Comparison of ENCODE assay signal across 14 cellular contexts in genomic region chr17:73325527-73325842, GRCh38. TPM values are rescaled to one million over a fixed set of nuclear protein-coding genes. Genes with fewer than 3 reads are reported as not detected.
DNase-seq lines count a peak whose midpoint lies in the region; ATAC-seq and TF ChIP-seq lines count a peak whose summit lies in the region.
"Had no signal": no experiment of that assay in that cellular context is flagged by ENCODE, and none has a peak within 500 bp of the region (broad histone marks: within the 10 kb centered on the region; RNA-seq: fewer than 3 reads in every experiment).

No MANE protein-coding gene starts in this region.

- H4K20me1 ChIP-seq in fibroblast of lung (ENCODE audit: control insufficient read depth, extremely low read depth, insufficient read depth, low read length) = no peaks in the 10 kb centered on the region

- H3K4me3 ChIP-seq in AG04450 (ENCODE audit: low read depth, low read length) (no peak overlapping the region), NB4 (ENCODE audit: low read depth, low read length) (no peak overlapping the region), fibroblast of lung (replicated peaks in 1 of 4; ENCODE audit: control extremely low read depth in 1 of 4, insufficient read depth in 1 of 4, low read depth in 3 of 4, low read length in 4 of 4) (no peak overlapping the region)
- H3K4me3 ChIP-seq: suprapubic skin had no signal

- no peak overlapping the region for H2AFZ ChIP-seq in fibroblast of lung (ENCODE audit: low read length)

- ATAC-seq in GM18861 (IDR thresholded peaks at IDR 0.05; ENCODE audit: unreplicated experiment) = no peak
- ATAC-seq in GM19395 (IDR thresholded peaks at IDR 0.05; ENCODE audit: unreplicated experiment) = no peak
- ATAC-seq: T-helper 17 cell had no signal

- CTCF ChIA-PET in AG04450 (lab: Charles Lee) = interaction anchor here (1.0 to 1.6 kb wide), 2 partner anchors 17 to 44 kb away, joined by 3 to 14 read pairs; no protein-coding TSS in a partner anchor

- no peaks in the 10 kb centered on the region for H3K27me3 ChIP-seq in AG04450 (ENCODE audit: control insufficient read depth, insufficient read depth, low read length)
- H3K27me3 ChIP-seq in fibroblast of lung (ENCODE audit: control insufficient read depth, insufficient read depth, low read length) = peaks cover 3% of the 10 kb centered on the region
- H3K27me3 ChIP-seq: suprapubic skin had no signal

- peaks cover 5% of the 10 kb centered on the region for H3K4me1 ChIP-seq in fibroblast of lung (ENCODE audit: control insufficient read depth, extremely low read depth, insufficient read depth, low read length)

- H3K36me3 ChIP-seq in fibroblast of lung (ENCODE audit: control insufficient read depth, insufficient read depth, low read length) = no peaks in the 10 kb centered on the region
- H3K36me3 ChIP-seq: suprapubic skin had no signal

- no peak overlapping the region for H3K4me2 ChIP-seq in fibroblast of lung (ENCODE audit: extremely low read depth, insufficient read depth, low read length)
- H3K4me2 ChIP-seq: KMS-11 had no signal

- peak overlapping the region; percentile 59 to 91 (median 83) for H3K27ac Mint-ChIP-seq in nephron
- H3K27ac Mint-ChIP-seq: T-helper 17 cell had no signal

- POLR2A ChIA-PET in AG04450 (lab: Yijun Ruan, JAX) = interaction anchor here (1.1 kb wide), 1 partner anchor 15 kb away, joined by 3 read pairs; no protein-coding TSS in a partner anchor

- H3K9ac ChIP-seq in fibroblast of lung (ENCODE audit: insufficient read depth, low read length) = no peak overlapping the region
- H3K9ac ChIP-seq: KMS-11 had no signal

- H3K79me2 ChIP-seq in fibroblast of lung (ENCODE audit: control insufficient read depth, insufficient read depth, low read length) = no peaks in the 10 kb centered on the region

- peaks cover 51% of the 10 kb centered on the region for H3K4me1 Mint-ChIP-seq in nephron
- H3K4me1 Mint-ChIP-seq: T-helper 17 cell had no signal

- H3K27ac ChIP-seq in AG04450 (ENCODE audit: low read depth, low read length) = peak overlapping the region; percentile 21
- no peak overlapping the region for H3K27ac ChIP-seq in fibroblast of lung (ENCODE audit: insufficient read depth, low read length)
- H3K27ac ChIP-seq: KMS-11 had no signal

- peaks cover 3% of the 10 kb centered on the region for H3K27me3 Mint-ChIP-seq in nephron (ENCODE audit: low read depth)

- TF ChIP-seq POLR2A in NB4 (IDR thresholded peaks at IDR 0.05; ENCODE audit: extremely low read depth, insufficient read length) = no peak

- H3K9me3 ChIP-seq in AG04450 (ENCODE audit: control insufficient read depth, insufficient read depth, low read length) (no peaks in the 10 kb centered on the region), fibroblast of lung (ENCODE audit: control insufficient read depth, insufficient read depth, low read depth, low read length) (no peaks in the 10 kb centered on the region)
- H3K9me3 ChIP-seq: suprapubic skin had no signal

- DNase-seq in AG04450 (ENCODE audit: low read depth, low spot score) = no peak
- DNase-seq in NB4 (ENCODE audit: low read depth) = peak; percentile 57
- DNase-seq in fibroblast of lung (ENCODE audit: low read depth in 2 of 2) = peak in 1 of 2 donors; percentile 89
- no peak for DNase-seq in DMS 273 (lab: John Stamatoyannopoulos, UW; ENCODE audit: unreplicated experiment)
- DNase-seq in HK-2 (ENCODE audit: unreplicated experiment) = no peak
- DNase-seq: activated CD8-positive, alpha-beta memory T cell treated with anti-CD3 and anti-CD28 coated beads, Interleukin-2, amount 50 U/mL, for 48 hours; central memory CD4-positive, alpha-beta T cell; NCI-H510A treated with DMSO at 0.1 percent for 48 hours; T-helper 17 cell had no signal

- no peaks in the 10 kb centered on the region for H3K36me3 Mint-ChIP-seq in nephron (ENCODE audit: low read depth)

- peak overlapping the region in 1 of 3 experiments; percentile 22 for H3K4me3 Mint-ChIP-seq in nephron
- H3K4me3 Mint-ChIP-seq: T-helper 17 cell had no signal

- H3K9me3 Mint-ChIP-seq in nephron = no peaks in the 10 kb centered on the region

- TF ChIP-seq CTCF in AG04450 (IDR thresholded peaks at IDR 0.05; ENCODE audit: low read depth, low read length) = peak; percentile 26; the same call in 1 of the 2 replicates
- peak; percentile 14 for TF ChIP-seq CTCF in NB4 (IDR thresholded peaks at IDR 0.05; ENCODE audit: low read depth, low read length)
- TF ChIP-seq CTCF in fibroblast of lung (conservative IDR thresholded peaks at IDR 0.05 in 1 of 2, IDR thresholded peaks at IDR 0.05 in 1 of 2; ENCODE audit: low read depth in 1 of 2, low read length in 2 of 2) = peak; percentile 19 to 46
- TF ChIP-seq CTCF in nephron (IDR thresholded peaks at IDR 0.05; ENCODE audit: unreplicated experiment in 3 of 3) = no peak

RNA-seq across cellular contexts. Expression of gene CDC42EP4, which starts 13.7 kb away (rescaled TPM):
- polyA plus RNA-seq in AG04450 (2011; rRNA removed) (21.9 and 23.1 TPM in 2 replicates), fibroblast of lung (16.9 and 20.9 TPM in 2 replicates)
- polyA minus RNA-seq in AG04450 (2011; rRNA and poly(A)+ RNA removed) = 28.2 and 36.2 TPM in 2 replicates
- 31.3 and 34.2 TPM in 2 replicates for total RNA-seq in fibroblast of lung
- polyA plus RNA-seq in fibroblast of lung (2012) = 24.2 and 28.9 TPM in 2 replicates
- polyA minus RNA-seq in fibroblast of lung (ENCODE audit: low replicate concordance) = 33.7 and 42.3 TPM in 2 replicates

Comparison
In these comparisons a context has a peak if more than half of its experiments do, and no peak if none do; other contexts are left out.
1. CTCF ChIP-seq: peak in AG04450 (single experiment), NB4 (single experiment) and fibroblast of lung (2 of 2); none in nephron (0 of 3).